Comparison of ENCODE assay signal across 8 cellular contexts in the genomic region with DNA sequence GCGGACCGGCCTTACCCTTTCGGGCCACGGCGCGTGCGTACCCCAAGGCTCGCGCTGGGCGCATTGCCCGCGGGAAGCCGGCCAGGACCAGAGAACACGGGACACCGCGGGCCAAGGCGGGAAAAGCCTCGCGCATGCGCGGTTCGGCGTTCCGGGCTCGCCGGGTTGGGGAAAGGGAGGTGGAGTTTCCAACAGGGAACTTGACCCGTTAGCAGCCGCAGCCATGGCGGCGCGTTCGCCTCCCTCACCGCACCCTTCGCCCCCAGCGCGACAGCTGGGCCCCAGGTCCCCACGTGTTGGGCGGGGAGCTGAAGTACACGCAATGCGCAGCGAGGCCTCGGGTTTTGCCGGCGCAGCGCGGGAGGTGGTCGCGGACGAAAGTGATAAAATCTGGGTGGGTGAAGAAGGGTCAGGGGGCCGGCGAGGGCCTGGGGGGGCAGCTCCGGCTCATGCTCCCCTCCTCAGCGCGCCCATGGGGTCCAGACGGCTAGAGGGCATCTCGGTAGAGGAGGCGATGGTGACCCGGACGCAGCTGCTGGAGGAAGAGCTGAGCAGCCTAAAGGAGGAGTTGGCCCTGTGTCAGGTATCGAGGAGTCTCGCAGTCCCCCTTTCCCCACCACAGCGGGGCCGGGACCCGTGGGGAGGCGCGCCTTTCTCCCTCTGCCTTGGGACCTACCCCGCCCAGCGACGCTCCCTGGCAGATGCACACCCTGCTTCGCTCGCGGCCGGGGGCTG. TPM values are rescaled to one million over a fixed set of nuclear protein-coding genes. Genes with fewer than 3 reads are reported as not detected.
DNase-seq lines count a peak whose midpoint lies in the region; ATAC-seq, FAIRE-seq and TF ChIP-seq lines count a peak whose summit lies in the region.

CNTLN (plus strand) TSS at position 198 of the 735 bp plus-strand sequence; CDS start at position 224, 26 bp downstream.

- H3K4me3 ChIP-seq in KMS-11 (IDR thresholded peaks at IDR 0.05; ENCODE audit: insufficient read depth, low read depth, low read length) (no peak within 1 kb of the TSS), adrenal gland (peak within 1 kb of the TSS; percentile 59 to 98 (median 84)), pancreas (peak within 1 kb of the TSS; percentile 73 to 98 (median 82)), upper lobe of right lung (peak within 1 kb of the TSS; percentile 76)

- H3K9ac ChIP-seq in KMS-11, result peak within 1 kb of the TSS; percentile 98

- DNase-seq in DMS 273 (lab: John Stamatoyannopoulos, UW; ENCODE audit: unreplicated experiment) (peak; percentile 98), RKO (ENCODE audit: low spot score) (peak; percentile 91), adrenal gland (peak; percentile 93 to 98 (median 96)), left cardiac atrium (peak; percentile 96), pancreas (peak; percentile 91 to 100 (median 98)), upper lobe of right lung (peak; percentile 98)

- 0 to 1% (median 0%) methylated on average over 18 to 73 of the region's 73 CpGs for WGBS in adrenal gland, 4 donors
- WGBS in pancreas, 2 donors, result 0 to 1% methylated on average over 65 to 73 of the region's 73 CpGs

- H3K36me3 ChIP-seq in KMS-11 (ENCODE audit: insufficient read depth) (no peaks in the 10 kb centered on the region), adrenal gland (replicated peaks in 1 of 2) (no peaks in the 10 kb centered on the region), pancreas (no peaks in the 10 kb centered on the region), upper lobe of right lung (no peaks in the 10 kb centered on the region)

- peak within 1 kb of the TSS; percentile 100 for H2AFZ ChIP-seq in KMS-11 (ENCODE audit: low read depth)

- intact Hi-C loops in adrenal gland (cut with DNase I) (no loop called here), left cardiac atrium (cut with DNase I) (no loop called here), pancreas (cut with DNase I) (no loop called here), upper lobe of right lung (cut with DNase I) (no loop called here)

- peaks cover 35% of the 10 kb centered on the region for H3K4me1 ChIP-seq in KMS-11 (ENCODE audit: low read depth, poor library complexity, severe bottlenecking)
- H3K4me1 ChIP-seq in adrenal gland (replicated peaks in 1 of 2), result peaks cover 0 to 6% of the 10 kb centered on the region in 2 donors
- peaks cover 0 to 5% (median 0%) of the 10 kb centered on the region in 3 donors for H3K4me1 ChIP-seq in pancreas
- peaks cover 10% of the 10 kb centered on the region for H3K4me1 ChIP-seq in upper lobe of right lung

- TF ChIP-seq CTCF in KMS-11 (conservative IDR thresholded peaks at IDR 0.05; ENCODE audit: low read depth, low read length) (no peak), adrenal gland (IDR thresholded peaks at IDR 0.05) (no peak), pancreas (IDR thresholded peaks at IDR 0.05) (no peak), upper lobe of right lung (IDR thresholded peaks at IDR 0.05) (no peak)

- H3K27me3 ChIP-seq in KMS-11 (ENCODE audit: insufficient read depth, low read depth) (no peaks in the 10 kb centered on the region), adrenal gland (no peaks in the 10 kb centered on the region), pancreas (no peaks in the 10 kb centered on the region), upper lobe of right lung (no peaks in the 10 kb centered on the region)

- H3K27ac ChIP-seq in KMS-11 (peak within 1 kb of the TSS; percentile 81), adrenal gland (peak within 1 kb of the TSS; percentile 36 to 90 (median 75)), pancreas (peak within 1 kb of the TSS in 3 of 4 donors; percentile 19 to 60 (median 54)), upper lobe of right lung (peak within 1 kb of the TSS; percentile 86)

- H3K4me2 ChIP-seq in KMS-11, result peak within 1 kb of the TSS; percentile 77

- FAIRE-seq in pancreas (lab: Jason Lieb, UNC), result no peak

- TF ChIP-seq POLR2A in adrenal gland (IDR thresholded peaks at IDR 0.05), result peak; percentile 30 to 74

- H3K9me3 ChIP-seq in adrenal gland (replicated peaks in 1 of 3) (no peaks in the 10 kb centered on the region), pancreas (no peaks in the 10 kb centered on the region), upper lobe of right lung (no peaks in the 10 kb centered on the region)

- ATAC-seq in GM21619 (IDR thresholded peaks at IDR 0.05; ENCODE audit: unreplicated experiment) (peak; percentile 66), left cardiac atrium (peak; percentile 96 to 98), pancreas (peak; percentile 97 to 99 (median 98)), upper lobe of right lung (peak; percentile 96)

- H4K20me1 ChIP-seq in KMS-11 (ENCODE audit: insufficient read depth), result no peaks in the 10 kb centered on the region

- peaks cover 32% of the 10 kb centered on the region; the same call in 1 of the 2 replicates for H3K79me2 ChIP-seq in KMS-11 (ENCODE audit: insufficient read depth, low read depth)

RNA-seq across cellular contexts. Expression of gene CNTLN, which starts in this region (rescaled TPM):
- total RNA-seq in adrenal gland, result 10 to 100 TPM in 2 of 8 donors, 1 to 10 TPM in 6; 2.1 to 11.6 (median 6.4) TPM
- polyA plus RNA-seq in adrenal gland, result 1 to 10 TPM; 2.4 to 6.8 (median 4.1) TPM
- 1 to 10 TPM; 4.5 to 5.3 TPM for total RNA-seq in left cardiac atrium
- total RNA-seq in pancreas, result 1 to 10 TPM; 1.8 to 3.1 (median 2.3) TPM
- 1 to 10 TPM; 1.2 to 2.1 TPM for polyA plus RNA-seq in pancreas
- total RNA-seq in upper lobe of right lung, result 7.4 TPM
